Comparison of ENCODE assay signal across 14 cellular contexts in the genomic region with DNA sequence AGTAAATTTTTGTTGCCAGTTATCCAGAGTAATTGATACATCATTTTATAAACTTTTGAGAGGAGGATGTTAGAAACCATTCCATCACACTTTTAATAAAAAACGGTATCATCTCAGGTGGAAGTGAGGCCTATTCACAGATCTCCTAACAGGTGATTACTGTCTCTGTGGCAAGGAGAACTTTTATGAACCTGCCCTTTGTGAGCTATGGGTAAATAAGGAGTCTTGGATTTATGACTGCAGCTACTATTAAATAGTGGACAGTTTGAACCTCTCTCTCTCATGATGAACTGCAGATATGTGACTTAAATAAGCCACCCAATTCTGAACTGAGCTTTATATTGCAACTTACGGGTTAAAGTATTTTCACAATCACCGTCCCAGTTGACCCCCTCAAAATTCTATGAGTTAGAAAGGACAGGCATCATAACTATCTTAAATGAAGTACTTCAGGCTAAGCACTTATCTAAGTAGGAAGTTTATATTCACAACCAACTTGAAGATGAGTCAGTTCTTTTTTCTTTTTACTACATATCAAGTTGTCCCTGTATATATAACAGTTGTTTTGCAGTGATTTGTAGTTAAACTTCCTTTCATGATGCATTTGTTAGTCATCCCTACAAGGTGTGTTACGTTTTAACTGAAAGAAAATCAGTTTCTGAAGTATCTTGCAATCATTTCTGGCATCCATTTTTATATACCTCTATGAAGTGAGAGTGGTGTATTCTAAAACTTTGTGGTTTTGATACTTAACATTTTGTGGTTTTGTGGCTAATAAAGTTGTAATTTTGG. TPM values are rescaled to one million over a fixed set of nuclear protein-coding genes. Genes with fewer than 3 reads are reported as not detected.
DNase-seq lines count a peak whose midpoint lies in the region; ATAC-seq and TF ChIP-seq lines count a peak whose summit lies in the region.
"Had no signal": no experiment of that assay in that cellular context is flagged by ENCODE, and none has a peak within 500 bp of the region (broad histone marks: within the 10 kb centered on the region; RNA-seq: fewer than 3 reads in every experiment).

No MANE protein-coding gene starts in this region.

- no peaks in the 10 kb centered on the region for H3K27me3 ChIP-seq in adrenal gland
- H3K27me3 ChIP-seq in kidney epithelial cell (ENCODE audit: control insufficient read depth, insufficient read depth, low read length): no peaks in the 10 kb centered on the region
- H3K27me3 ChIP-seq: Peyer's patch, upper lobe of right lung had no signal

- 71 to 82% (median 78%) methylated on average over 4 of the region's 4 CpGs for WGBS in adrenal gland, 4 donors

- no peaks in the 10 kb centered on the region for H3K36me3 ChIP-seq in adrenal gland (replicated peaks in 1 of 2)
- no peaks in the 10 kb centered on the region for H3K36me3 ChIP-seq in kidney epithelial cell (ENCODE audit: control insufficient read depth, insufficient read depth, low read length)
- H3K36me3 ChIP-seq: Peyer's patch, upper lobe of right lung had no signal

- in situ Hi-C loops in Caki2 (cut with HindIII; ENCODE audit: low pct_unique_long_range_greater_than_20kb, low sequenced_read_pairs): no loop called here

- H3K9me3 ChIP-seq in adrenal gland (replicated peaks in 1 of 3): no peaks in the 10 kb centered on the region
- H3K9me3 ChIP-seq: Peyer's patch, upper lobe of right lung had no signal

- H3K4me1 ChIP-seq in adrenal gland (replicated peaks in 1 of 2): peaks cover 11 to 38% of the 10 kb centered on the region in 2 donors
- H3K4me1 ChIP-seq: upper lobe of right lung had no signal

- H3K4me3 ChIP-seq in adrenal gland: no peak overlapping the region
- H3K4me3 ChIP-seq in kidney epithelial cell (ENCODE audit: low read depth, low read length): no peak overlapping the region
- H3K4me3 ChIP-seq: Peyer's patch, upper lobe of right lung had no signal

- no peak for ATAC-seq in GM18517 (IDR thresholded peaks at IDR 0.05; ENCODE audit: unreplicated experiment)
- ATAC-seq: upper lobe of right lung had no signal

- TF ChIP-seq POLR2A in adrenal gland (IDR thresholded peaks at IDR 0.05): no peak

- no peak for TF ChIP-seq CTCF in adrenal gland (IDR thresholded peaks at IDR 0.05)
- no peak for TF ChIP-seq CTCF in kidney epithelial cell (IDR thresholded peaks at IDR 0.05; ENCODE audit: insufficient read depth, low read length, poor library complexity, severe bottlenecking)

- peak overlapping the region in 3 of 5 donors; percentile 33 to 70 (median 43) for H3K27ac ChIP-seq in adrenal gland
- H3K27ac ChIP-seq: upper lobe of right lung had no signal

- intact Hi-C loops in adrenal gland (cut with DNase I): no loop called here

- DNase-seq in Caki2 (ENCODE audit: low read depth) (peak; percentile 46), HT-29 (ENCODE audit: low spot score) (peak; percentile 31), adrenal gland (no peak), kidney epithelial cell (ENCODE audit: low read depth) (peak; percentile 25), NCI-H69 (lab: John Stamatoyannopoulos, UW) (no peak), T1000 (lab: John Stamatoyannopoulos, UW) (no peak), ureter (ENCODE audit: low spot score) (no peak)
- DNase-seq: activated effector memory CD4-positive, alpha-beta T cell treated with anti-CD3 and anti-CD28 coated beads, Interleukin-2, amount 50 U/mL, for 16 hours; DMS 273 treated with DMSO at 0.1 percent for 48 hours; head of caudate nucleus; KG1; Peyer's patch; upper lobe of right lung had no signal

RNA-seq across cellular contexts. Expression of a gene that starts 45.9 kb away (rescaled TPM):
- 105 and 120 TPM in 2 replicates for total RNA-seq in Caki2 (2014; rRNA removed; shearing (Covaris generic); ENCODE audit: low replicate concordance)
- total RNA-seq in HT-29 (2014; rRNA removed; shearing (Covaris generic)): 113 and 129 TPM in 2 replicates
- total RNA-seq in adrenal gland (100 to 1,000 TPM in 5 of 8 donors, 10 to 100 TPM in 3; 75.4 to 197 (median 105) TPM), kidney epithelial cell (88.7 and 114 TPM in 2 replicates), ureter (99.5 TPM)
- polyA plus RNA-seq in adrenal gland: 100 to 1,000 TPM in 1 of 3 donors, 10 to 100 TPM in 2; 46.5 to 125 (median 48.6) TPM

RNA-seq across cellular contexts. Expression of a gene that starts 47.4 kb away (rescaled TPM):
- 122 and 125 TPM in 2 replicates for total RNA-seq in Caki2 (2014; rRNA removed; shearing (Covaris generic); ENCODE audit: low replicate concordance)
- total RNA-seq in HT-29 (2014; rRNA removed; shearing (Covaris generic)): 27.6 and 32.9 TPM in 2 replicates
- 100 to 1,000 TPM in 5 of 8 donors, 10 to 100 TPM in 3; 56.9 to 157 (median 107) TPM for total RNA-seq in adrenal gland
- 100 to 1,000 TPM in 2 of 3 donors, 10 to 100 TPM in 1; 69.2 to 154 (median 109) TPM for polyA plus RNA-seq in adrenal gland
- 21.1 and 26.9 TPM in 2 replicates for total RNA-seq in kidney epithelial cell
- total RNA-seq in ureter: 34.9 TPM

Comparison
In these comparisons a context has a peak if more than half of its experiments do, and no peak if none do; other contexts are left out.
1. DNase-seq: peak in Caki2 (single experiment), HT-29 (single experiment) and kidney epithelial cell (single experiment); none in adrenal gland (0 of 7), NCI-H69 (single experiment), T1000 (single experiment) and ureter (single experiment).